ENCODE assay signal across 1 cellular context in genomic region chr16:30924086-30924714, GRCh38.
A peak's percentile ranks its signal among the peaks of the same experiment; 100 is the strongest.
TF ChIP-seq lines count a peak whose summit lies in the region.

No MANE protein-coding gene starts in this region.

TF ChIP-seq in K562, 482 proteins besides CTCF, POLR2A, EP300 and RAD21:
- 0 out of 2 replicates have a peak, but pooled peaks have one; percentile 28 for TF ChIP-seq ZBTB9 (CRISPR knock-in tag; IDR thresholded peaks at IDR 0.05)
- TF ChIP-seq YY1 (IDR thresholded peaks at IDR 0.05; ENCODE audit: borderline replicate concordance in 1 of 3, control insufficient read depth in 1 of 3, extremely low read depth in 1 of 3, insufficient read depth in 3 of 3, insufficient read length in 1 of 3, insufficient replicate concordance in 2 of 3, low read depth in 1 of 3, low read length in 2 of 3): peak in 2 of 3 experiments; percentile 46 to 48
- TF ChIP-seq PRDM10 (IDR thresholded peaks at IDR 0.05; ENCODE audit: partially characterized antibody): no peak
- 0 out of 2 replicates have a peak, but pooled peaks have one; percentile 17 for TF ChIP-seq MYC (IDR thresholded peaks at IDR 0.05; ENCODE audit: low read depth, low read length)
- no peak for TF ChIP-seq MYC (CRISPR knock-in tag; IDR thresholded peaks at IDR 0.05; ENCODE audit: borderline replicate concordance, low read depth)
- no peak for TF ChIP-seq BACH1 (tag; IDR thresholded peaks at IDR 0.05)
- TF ChIP-seq CREB5 (CRISPR knock-in tag; IDR thresholded peaks at IDR 0.05): no peak
- no peak for TF ChIP-seq JUND (IDR thresholded peaks at IDR 0.05; ENCODE audit: borderline replicate concordance, low read depth, low read length)
- TF ChIP-seq JUND (tag; IDR thresholded peaks at IDR 0.05; ENCODE audit: borderline replicate concordance, low read depth, low read length): no peak
- TF ChIP-seq CCAR2 (IDR thresholded peaks at IDR 0.05; ENCODE audit: low read depth, low read length): no peak
- 0 out of 2 replicates have a peak, but pooled peaks have one; percentile 26 for TF ChIP-seq SMAD4 (CRISPR knock-in tag; conservative IDR thresholded peaks at IDR 0.05)
- TF ChIP-seq CBX2 (IDR thresholded peaks at IDR 0.05; ENCODE audit: insufficient read depth, low read length, poor library complexity, severe bottlenecking): no peak
- TF ChIP-seq PCBP1 (IDR thresholded peaks at IDR 0.05; ENCODE audit: low read depth, low read length, poor library complexity, severe bottlenecking): no peak
- no peak for TF ChIP-seq ESRRB (CRISPR knock-in tag; IDR thresholded peaks at IDR 0.05; ENCODE audit: borderline replicate concordance)
- no peak for TF ChIP-seq MAFG (tag; conservative IDR thresholded peaks at IDR 0.05)
- TF ChIP-seq HDAC1 (IDR thresholded peaks at IDR 0.05): peak in 1 of 2 experiments; percentile 27; a peak in 1 of 4 replicates
- no peak for TF ChIP-seq ELF2 (CRISPR knock-in tag; IDR thresholded peaks at IDR 0.05)
- TF ChIP-seq RBBP5 (IDR thresholded peaks at IDR 0.05; ENCODE audit: borderline replicate concordance, insufficient read depth, low read length, poor library complexity, severe bottlenecking): peak; percentile 46
- TF ChIP-seq PHB2 (IDR thresholded peaks at IDR 0.05; ENCODE audit: low read depth): no peak
- TF ChIP-seq E2F1 (CRISPR knock-in tag; IDR thresholded peaks at IDR 0.05): no peak
- TF ChIP-seq CXXC5 (CRISPR knock-in tag; IDR thresholded peaks at IDR 0.05): 0 out of 2 replicates have a peak, but pooled peaks have one; percentile 34
- no peak for TF ChIP-seq ZNF512 (tag; IDR thresholded peaks at IDR 0.05)
- TF ChIP-seq MAZ (CRISPR knock-in tag; conservative IDR thresholded peaks at IDR 0.05 in 1 of 2, IDR thresholded peaks at IDR 0.05 in 1 of 2): 0 out of 4 replicates have a peak, but pooled peaks of 1 of the 2 experiments have one; percentile 29
- peak; percentile 70; the same call in 1 of the 2 replicates for TF ChIP-seq ZBTB7A (IDR thresholded peaks at IDR 0.05; ENCODE audit: borderline replicate concordance, control insufficient read depth, low read depth, low read length)
- TF ChIP-seq PKNOX1 (IDR thresholded peaks at IDR 0.05): no peak
- TF ChIP-seq EGR1 (conservative IDR thresholded peaks at IDR 0.05): peak; percentile 35
TF ChIP-seq in K562: peak in this region for 10.
